Comparison of ENCODE assay signal across 1 cellular context in the genomic region with DNA sequence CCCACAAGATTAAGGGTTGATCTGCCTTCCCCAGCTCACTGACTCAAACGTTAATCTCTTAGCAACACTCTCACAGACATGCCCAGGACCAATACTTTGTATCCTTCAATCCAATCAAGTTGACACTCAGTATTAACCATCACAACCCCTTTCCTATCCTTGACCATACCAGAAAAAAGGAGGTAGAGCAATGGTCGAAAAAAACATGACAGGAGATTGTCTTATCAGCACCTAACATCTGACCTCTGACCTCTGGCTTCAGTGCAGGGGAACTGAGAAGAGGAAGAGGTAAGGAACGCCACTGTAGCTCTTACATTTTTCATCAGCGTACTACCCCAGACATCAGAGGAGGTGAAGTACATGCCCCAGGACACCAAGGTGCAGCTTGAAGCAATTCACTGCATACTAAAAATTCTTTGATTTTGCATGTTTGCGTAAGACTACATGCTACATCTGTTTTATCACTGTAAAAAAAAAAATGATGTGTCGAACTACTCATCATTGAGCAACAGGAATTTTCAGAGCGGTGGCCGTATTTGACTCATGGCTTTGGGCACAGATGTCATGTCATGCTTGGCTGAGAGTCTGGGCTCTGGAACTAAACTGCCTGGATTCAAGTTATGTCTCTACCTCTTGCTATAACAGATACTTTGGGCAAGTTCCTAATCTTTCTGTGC.
TF ChIP-seq lines count a peak whose summit lies in the region.

No MANE protein-coding gene starts in this region.

TF ChIP-seq in K562, 482 proteins besides CTCF, POLR2A, EP300 and RAD21 (continued from another document):
- TF ChIP-seq NFRKB (IDR thresholded peaks at IDR 0.05; ENCODE audit: low read depth) (no peak), BRD9 (IDR thresholded peaks at IDR 0.05; ENCODE audit: low read depth, partially characterized antibody) (peak; percentile 18), MTA2 (IDR thresholded peaks at IDR 0.05; ENCODE audit: low read depth) (peak; percentile 11; the same call in 1 of the 2 replicates), MXI1 (IDR thresholded peaks at IDR 0.05; ENCODE audit: low read depth, low read length) (no peak), CXXC5 (CRISPR knock-in tag; IDR thresholded peaks at IDR 0.05) (peak; percentile 50), CBFA2T2 (conservative IDR thresholded peaks at IDR 0.05) (peak; percentile 51), POLR3G (IDR thresholded peaks at IDR 0.05; ENCODE audit: extremely low read depth, insufficient read length, insufficient replicate concordance) (no peak), MTA1 (IDR thresholded peaks at IDR 0.05; ENCODE audit: borderline replicate concordance) (peak; percentile 42; the same call in 1 of the 2 replicates), NR3C1 (CRISPR knock-in tag; IDR thresholded peaks at IDR 0.05) (no peak), THRAP3 (IDR thresholded peaks at IDR 0.05; ENCODE audit: borderline replicate concordance) (0 out of 2 replicates have a peak, but pooled peaks have one; percentile 61)
- TF ChIP-seq, protein P1, sequence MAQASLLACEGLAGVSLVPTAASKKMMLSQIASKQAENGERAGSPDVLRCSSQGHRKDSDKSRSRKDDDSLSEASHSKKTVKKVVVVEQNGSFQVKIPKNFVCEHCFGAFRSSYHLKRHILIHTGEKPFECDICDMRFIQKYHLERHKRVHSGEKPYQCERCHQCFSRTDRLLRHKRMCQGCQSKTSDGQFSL (CRISPR knock-in tag; IDR thresholded peaks at IDR 0.05), result no peak
- TF ChIP-seq, protein P1 (tag; IDR thresholded peaks at IDR 0.05), result peak in 1 of 2 experiments; percentile 28; a peak in 1 of 4 replicates
- TF ChIP-seq, protein P2, sequence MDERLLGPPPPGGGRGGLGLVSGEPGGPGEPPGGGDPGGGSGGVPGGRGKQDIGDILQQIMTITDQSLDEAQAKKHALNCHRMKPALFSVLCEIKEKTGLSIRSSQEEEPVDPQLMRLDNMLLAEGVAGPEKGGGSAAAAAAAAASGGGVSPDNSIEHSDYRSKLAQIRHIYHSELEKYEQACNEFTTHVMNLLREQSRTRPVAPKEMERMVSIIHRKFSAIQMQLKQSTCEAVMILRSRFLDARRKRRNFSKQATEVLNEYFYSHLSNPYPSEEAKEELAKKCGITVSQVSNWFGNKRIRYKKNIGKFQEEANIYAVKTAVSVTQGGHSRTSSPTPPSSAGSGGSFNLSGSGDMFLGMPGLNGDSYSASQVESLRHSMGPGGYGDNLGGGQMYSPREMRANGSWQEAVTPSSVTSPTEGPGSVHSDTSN (CRISPR knock-in tag; IDR thresholded peaks at IDR 0.05; ENCODE audit: low read depth), result no peak
- TF ChIP-seq, protein P2 (tag; conservative IDR thresholded peaks at IDR 0.05; ENCODE audit: low read depth), result peak; percentile 7; the same call in 1 of the 2 replicates
- TF ChIP-seq, protein P3, sequence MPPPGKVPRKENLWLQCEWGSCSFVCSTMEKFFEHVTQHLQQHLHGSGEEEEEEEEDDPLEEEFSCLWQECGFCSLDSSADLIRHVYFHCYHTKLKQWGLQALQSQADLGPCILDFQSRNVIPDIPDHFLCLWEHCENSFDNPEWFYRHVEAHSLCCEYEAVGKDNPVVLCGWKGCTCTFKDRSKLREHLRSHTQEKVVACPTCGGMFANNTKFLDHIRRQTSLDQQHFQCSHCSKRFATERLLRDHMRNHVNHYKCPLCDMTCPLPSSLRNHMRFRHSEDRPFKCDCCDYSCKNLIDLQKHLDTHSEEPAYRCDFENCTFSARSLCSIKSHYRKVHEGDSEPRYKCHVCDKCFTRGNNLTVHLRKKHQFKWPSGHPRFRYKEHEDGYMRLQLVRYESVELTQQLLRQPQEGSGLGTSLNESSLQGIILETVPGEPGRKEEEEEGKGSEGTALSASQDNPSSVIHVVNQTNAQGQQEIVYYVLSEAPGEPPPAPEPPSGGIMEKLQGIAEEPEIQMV (tag; conservative IDR thresholded peaks at IDR 0.05; ENCODE audit: low read depth), result 0 out of 2 replicates have a peak, but pooled peaks have one; percentile 24
- TF ChIP-seq, protein P4, sequence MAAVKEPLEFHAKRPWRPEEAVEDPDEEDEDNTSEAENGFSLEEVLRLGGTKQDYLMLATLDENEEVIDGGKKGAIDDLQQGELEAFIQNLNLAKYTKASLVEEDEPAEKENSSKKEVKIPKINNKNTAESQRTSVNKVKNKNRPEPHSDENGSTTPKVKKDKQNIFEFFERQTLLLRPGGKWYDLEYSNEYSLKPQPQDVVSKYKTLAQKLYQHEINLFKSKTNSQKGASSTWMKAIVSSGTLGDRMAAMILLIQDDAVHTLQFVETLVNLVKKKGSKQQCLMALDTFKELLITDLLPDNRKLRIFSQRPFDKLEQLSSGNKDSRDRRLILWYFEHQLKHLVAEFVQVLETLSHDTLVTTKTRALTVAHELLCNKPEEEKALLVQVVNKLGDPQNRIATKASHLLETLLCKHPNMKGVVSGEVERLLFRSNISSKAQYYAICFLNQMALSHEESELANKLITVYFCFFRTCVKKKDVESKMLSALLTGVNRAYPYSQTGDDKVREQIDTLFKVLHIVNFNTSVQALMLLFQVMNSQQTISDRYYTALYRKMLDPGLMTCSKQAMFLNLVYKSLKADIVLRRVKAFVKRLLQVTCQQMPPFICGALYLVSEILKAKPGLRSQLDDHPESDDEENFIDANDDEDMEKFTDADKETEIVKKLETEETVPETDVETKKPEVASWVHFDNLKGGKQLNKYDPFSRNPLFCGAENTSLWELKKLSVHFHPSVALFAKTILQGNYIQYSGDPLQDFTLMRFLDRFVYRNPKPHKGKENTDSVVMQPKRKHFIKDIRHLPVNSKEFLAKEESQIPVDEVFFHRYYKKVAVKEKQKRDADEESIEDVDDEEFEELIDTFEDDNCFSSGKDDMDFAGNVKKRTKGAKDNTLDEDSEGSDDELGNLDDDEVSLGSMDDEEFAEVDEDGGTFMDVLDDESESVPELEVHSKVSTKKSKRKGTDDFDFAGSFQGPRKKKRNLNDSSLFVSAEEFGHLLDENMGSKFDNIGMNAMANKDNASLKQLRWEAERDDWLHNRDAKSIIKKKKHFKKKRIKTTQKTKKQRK (IDR thresholded peaks at IDR 0.05; ENCODE audit: borderline replicate concordance, low read depth, low read length), result no peak
TF ChIP-seq in K562: peak in this region for 74.
